ENCODE assay signal across 8 cellular contexts in genomic region chr13:112885782-112886268, GRCh38.
DNase-seq lines count a peak whose midpoint lies in the region; ATAC-seq and TF ChIP-seq lines count a peak whose summit lies in the region.

No MANE protein-coding gene starts in this region.

- peaks cover 4% of the 10 kb centered on the region for H3K36me3 ChIP-seq in BJ (ENCODE audit: control insufficient read depth, insufficient read depth, low read length)
- peaks cover 5 to 15% of the 10 kb centered on the region in 2 donors for H3K36me3 ChIP-seq in stomach smooth muscle (ENCODE audit: control insufficient read depth in 2 of 2, insufficient read depth in 2 of 2, low read length in 2 of 2)

- H3K9me3 ChIP-seq in stomach smooth muscle (ENCODE audit: control insufficient read depth in 2 of 2, low read length in 2 of 2): no peaks in the 10 kb centered on the region

- H3K4me1 ChIP-seq in stomach smooth muscle (ENCODE audit: control insufficient read depth, insufficient read depth, low read length): peaks cover 11% of the 10 kb centered on the region

- H3K27me3 ChIP-seq in BJ (ENCODE audit: control insufficient read depth, insufficient read depth, low read length) (peaks cover 4% of the 10 kb centered on the region), stomach smooth muscle (ENCODE audit: control insufficient read depth in 1 of 2, insufficient read depth in 2 of 2, low read length in 2 of 2) (no peaks in the 10 kb centered on the region)

- peak overlapping the region; percentile 12 for H3K4me3 ChIP-seq in BJ (ENCODE audit: low read depth, low read length)
- H3K4me3 ChIP-seq in astrocyte of the spinal cord (ENCODE audit: low read depth, low read length): peak overlapping the region; percentile 19
- H3K4me3 ChIP-seq in stomach smooth muscle (ENCODE audit: low read length in 2 of 2): peak overlapping the region in 1 of 2 donors; percentile 63

- CTCF ChIA-PET in BJ (lab: Yijun Ruan, JAX): interaction anchor here (0.9 to 2.3 kb wide), 4 partner anchors 9 to 244 kb away, joined by 3 to 13 read pairs (median 4); no protein-coding TSS in a partner anchor

- TF ChIP-seq CTCF in BJ (IDR thresholded peaks at IDR 0.05; ENCODE audit: insufficient read depth, low read depth, low read length) (no peak), astrocyte of the spinal cord (IDR thresholded peaks at IDR 0.05; ENCODE audit: low read depth, low read length) (no peak)

- no peak for ATAC-seq in HG02610 (IDR thresholded peaks at IDR 0.05; ENCODE audit: unreplicated experiment)

- no peak overlapping the region for H3K27ac ChIP-seq in stomach smooth muscle (ENCODE audit: low read length)

- in situ Hi-C loops in astrocyte of the spinal cord (cut with HindIII; ENCODE audit: low sequenced_read_pairs): no loop called here

- H3K9ac ChIP-seq in stomach smooth muscle (ENCODE audit: low read length in 2 of 2): peak overlapping the region; percentile 23 to 58

- POLR2A ChIA-PET in BJ (lab: Charles Lee): no interaction called here

- peak; percentile 53 for DNase-seq in BJ (ENCODE audit: low read depth)
- peak; percentile 79 for DNase-seq in NCI-H1105 treated with DMSO at 0.1 percent for 48 hours (lab: John Stamatoyannopoulos, UW)
- DNase-seq in astrocyte of the spinal cord (ENCODE audit: low read depth, low spot score): peak; percentile 86
- DNase-seq in iPS-NIHi11 (ENCODE audit: low spot score): peak; percentile 91
- DNase-seq in HK-2 (ENCODE audit: unreplicated experiment): no peak
- DNase-seq in SKM-1 (lab: John Stamatoyannopoulos, UW; ENCODE audit: unreplicated experiment): no peak

Comparison
In these comparisons a context has a peak if more than half of its experiments do, and no peak if none do; other contexts are left out.
1. DNase-seq: peak in BJ (single experiment), NCI-H1105 treated with DMSO at 0.1 percent for 48 hours (single experiment), astrocyte of the spinal cord (single experiment) and iPS-NIHi11 (single experiment); none in HK-2 (single experiment) and SKM-1 (single experiment).